ENCODE assay signal across 11 cellular contexts in genomic region chr5:154788212-154788611, GRCh38. TPM values are rescaled to one million over a fixed set of nuclear protein-coding genes. Genes with fewer than 3 reads are reported as not detected.
DNase-seq lines count a peak whose midpoint lies in the region; ATAC-seq, FAIRE-seq and TF ChIP-seq lines count a peak whose summit lies in the region.
"Had no signal": no experiment of that assay in that cellular context is flagged by ENCODE, and none has a peak within 500 bp of the region (broad histone marks: within the 10 kb centered on the region; RNA-seq: fewer than 3 reads in every experiment).

No MANE protein-coding gene starts in this region.

- no peak overlapping the region for H3K27ac ChIP-seq in HepG2 (ENCODE audit: extremely low read length, insufficient read depth, low read length)
- H3K27ac ChIP-seq in right lobe of liver, result no peak overlapping the region
- peak overlapping the region in 1 of 2 donors; percentile 23 for H3K27ac ChIP-seq in tibial artery
- H3K27ac ChIP-seq: colonic mucosa had no signal

- TF ChIP-seq POLR2A in HepG2 (IDR thresholded peaks at IDR 0.05; ENCODE audit: insufficient read depth in 1 of 2, low read depth in 2 of 2, low read length in 2 of 2), result no peak
- no peak for TF ChIP-seq POLR2A in right lobe of liver (IDR thresholded peaks at IDR 0.05)

- H3K36me3 ChIP-seq in HepG2 (replicated peaks in 1 of 2; ENCODE audit: control insufficient read depth in 1 of 2, insufficient read depth in 2 of 2, low read length in 2 of 2) (peaks cover 21 to 38% of the 10 kb centered on the region in 2 experiments), right lobe of liver (peaks cover 0 to 28% (median 7%) of the 10 kb centered on the region in 4 donors), tibial artery (peaks cover 12 to 32% (median 27%) of the 10 kb centered on the region in 3 donors)

- BruUV-seq in HepG2 (replicated peaks; lab: Mats Ljungman, UMichigan), result no TSS peak

- FAIRE-seq in HepG2 (lab: Jason Lieb, UNC), result no peak
- no peak for FAIRE-seq in RCC 7860 (lab: Jason Lieb, UNC)

- no peaks in the 10 kb centered on the region for H3K9me3 Mint-ChIP-seq in activated CD8-positive, alpha-beta T cell treated with anti-CD3 and anti-CD28 coated beads, Interleukin-2, amount 10 ng/mL, durations not matched to agents 7 days and 5 days (ENCODE audit: insufficient read depth)
- H3K9me3 Mint-ChIP-seq in immature natural killer cell, result no peaks in the 10 kb centered on the region

- TF ChIP-seq EP300 in HepG2 (IDR thresholded peaks at IDR 0.05; ENCODE audit: low read depth in 2 of 2, low read length in 2 of 2), result no peak
- TF ChIP-seq EP300 in HepG2 (CRISPR knock-in tag; IDR thresholded peaks at IDR 0.05; ENCODE audit: borderline replicate concordance), result no peak

- H3K79me2 ChIP-seq in HepG2 (ENCODE audit: insufficient read depth, low read length), result peaks cover 68% of the 10 kb centered on the region

- H4K20me1 ChIP-seq in HepG2 (ENCODE audit: insufficient read depth, low read length), result peaks cover 49% of the 10 kb centered on the region

- peaks cover 64% of the 10 kb centered on the region for H3K4me1 Mint-ChIP-seq in activated CD8-positive, alpha-beta T cell treated with anti-CD3 and anti-CD28 coated beads, Interleukin-2, amount 10 ng/mL, durations not matched to agents 7 days and 5 days (ENCODE audit: low read depth)
- peaks cover 54 to 77% of the 10 kb centered on the region in 2 donors for H3K4me1 Mint-ChIP-seq in immature natural killer cell

- no peak overlapping the region for H3K9ac ChIP-seq in HepG2 (ENCODE audit: insufficient read depth, low read depth, low read length)

- 95% methylated on average over 5 of the region's 5 CpGs for WGBS in HepG2 (ENCODE audit: low lambda C conversion rate)
- 69% methylated on average over 4 of the region's 5 CpGs for WGBS in right lobe of liver (ENCODE audit: insufficient coverage, low coverage, low lambda C conversion rate, missing lambda C conversion rate)

- H3K27me3 Mint-ChIP-seq in activated CD8-positive, alpha-beta T cell treated with anti-CD3 and anti-CD28 coated beads, Interleukin-2, amount 10 ng/mL, durations not matched to agents 7 days and 5 days (ENCODE audit: low read depth), result no peaks in the 10 kb centered on the region
- H3K27me3 Mint-ChIP-seq in immature natural killer cell (ENCODE audit: low read depth in 3 of 3), result peaks cover 0 to 1% (median 0%) of the 10 kb centered on the region in 3 donors

- no peak for TF ChIP-seq RAD21 in HepG2 (CRISPR knock-in tag; IDR thresholded peaks at IDR 0.05)

- H3K9me3 ChIP-seq in HepG2 (ENCODE audit: low read length) (no peaks in the 10 kb centered on the region), right lobe of liver (no peaks in the 10 kb centered on the region), tibial artery (no peaks in the 10 kb centered on the region)
- H3K9me3 ChIP-seq: colonic mucosa had no signal

- no peak overlapping the region for H2AFZ ChIP-seq in HepG2 (ENCODE audit: low read length)

- intact Hi-C loops in HepG2 (cut with micrococcal nuclease; ENCODE audit: unreplicated experiment), result no loop called here
- intact Hi-C loops in right lobe of liver (cut with DNase I), result no loop called here
- intact Hi-C loops in tibial artery (cut with DNase I; ENCODE audit: low total_unique reads), result no loop called here

- H3K4me3 ChIP-seq in HepG2 (replicated peaks in 1 of 3; ENCODE audit: insufficient read depth in 1 of 3, low read depth in 2 of 3, low read length in 3 of 3) (no peak overlapping the region), right lobe of liver (no peak overlapping the region), tibial artery (no peak overlapping the region)
- H3K4me3 ChIP-seq: colonic mucosa had no signal

- TF ChIP-seq CTCF in HepG2 (CRISPR knock-in tag; IDR thresholded peaks at IDR 0.05) (no peak), right lobe of liver (IDR thresholded peaks at IDR 0.05) (no peak), tibial artery (IDR thresholded peaks at IDR 0.05) (no peak)

- H3K4me2 ChIP-seq in HepG2 (ENCODE audit: low read depth, low read length), result no peak overlapping the region

- DNase-seq in HepG2 (ENCODE audit: low spot score), result no peak
- DNase-seq in right lobe of liver, result no peak
- DNase-seq in activated CD8-positive, alpha-beta T cell treated with anti-CD3 and anti-CD28 coated beads, Interleukin-2, amount 10 ng/mL, durations not matched to agents 7 days and 5 days, result no peak
- DNase-seq in immature natural killer cell, result no peak
- DNase-seq in RCC 7860 (ENCODE audit: low spot score), result no peak
- no peak for DNase-seq in NCI-H2227 treated with DMSO at 0.1 percent for 48 hours (lab: John Stamatoyannopoulos, UW)
- DNase-seq in tibial artery, result no peak
- DNase-seq: AML-193, colonic mucosa, NCI-H2029 had no signal

- in situ Hi-C loops in HepG2 (cut with HindIII; ENCODE audit: extremely low pct_ligation_motif_present, low pct_unique_long_range_greater_than_20kb), result no loop called here

- POLR2A ChIA-PET in HepG2 (lab: Yijun Ruan, JAX), result no interaction called here
- POLR2A ChIA-PET in activated CD8-positive, alpha-beta T cell treated with anti-CD3 and anti-CD28 coated beads, Interleukin-2, amount 10 ng/mL, durations not matched to agents 7 days and 5 days (lab: Charles Lee), result no interaction called here

- peaks cover 40% of the 10 kb centered on the region for H3K4me1 ChIP-seq in HepG2 (ENCODE audit: insufficient read depth, low read length)
- H3K4me1 ChIP-seq in right lobe of liver, result peaks cover 0 to 8% (median 0%) of the 10 kb centered on the region in 4 donors
- peaks cover 0 to 56% (median 37%) of the 10 kb centered on the region in 4 donors for H3K4me1 ChIP-seq in tibial artery
- H3K4me1 ChIP-seq: colonic mucosa had no signal

- ATAC-seq in HepG2 (no peak), right lobe of liver (no peak), GM19397 (IDR thresholded peaks at IDR 0.05; ENCODE audit: unreplicated experiment) (no peak)
- ATAC-seq in activated CD8-positive, alpha-beta T cell treated with anti-CD3 and anti-CD28 coated beads, Interleukin-2, amount 10 ng/mL, durations not matched to agents 7 days and 5 days, result peak; percentile 41

- H3K27me3 ChIP-seq in HepG2 (ENCODE audit: control insufficient read depth in 1 of 2, insufficient read depth in 2 of 2, low read length in 2 of 2) (no peaks in the 10 kb centered on the region), right lobe of liver (no peaks in the 10 kb centered on the region), tibial artery (no peaks in the 10 kb centered on the region)
- H3K27me3 ChIP-seq: colonic mucosa had no signal

- H3K4me3 Mint-ChIP-seq in activated CD8-positive, alpha-beta T cell treated with anti-CD3 and anti-CD28 coated beads, Interleukin-2, amount 10 ng/mL, durations not matched to agents 7 days and 5 days, result no peak overlapping the region
- H3K4me3 Mint-ChIP-seq in immature natural killer cell, result peak overlapping the region; percentile 0 to 73 (median 64)

- H3K36me3 Mint-ChIP-seq in activated CD8-positive, alpha-beta T cell treated with anti-CD3 and anti-CD28 coated beads, Interleukin-2, amount 10 ng/mL, durations not matched to agents 7 days and 5 days (ENCODE audit: low read depth), result peaks cover 31% of the 10 kb centered on the region
- peaks cover 0 to 6% (median 2%) of the 10 kb centered on the region in 3 donors for H3K36me3 Mint-ChIP-seq in immature natural killer cell

- H3K27ac Mint-ChIP-seq in activated CD8-positive, alpha-beta T cell treated with anti-CD3 and anti-CD28 coated beads, Interleukin-2, amount 10 ng/mL, durations not matched to agents 7 days and 5 days, result peak overlapping the region; percentile 89
- peak overlapping the region; percentile 17 to 90 (median 64) for H3K27ac Mint-ChIP-seq in immature natural killer cell

- CTCF ChIA-PET in HepG2 (lab: Yijun Ruan, JAX; ENCODE audit: low intra/inter-chr PET ratio, low total read pairs), result no interaction called here
- CTCF ChIA-PET in activated CD8-positive, alpha-beta T cell treated with anti-CD3 and anti-CD28 coated beads, Interleukin-2, amount 10 ng/mL, durations not matched to agents 7 days and 5 days (lab: Charles Lee), result no interaction called here

TF ChIP-seq in HepG2, 621 proteins besides CTCF, POLR2A, EP300 and RAD21 (continues in another document):
- TF ChIP-seq FOXP1 (IDR thresholded peaks at IDR 0.05) (no peak), FOXP1 (CRISPR knock-in tag; IDR thresholded peaks at IDR 0.05) (no peak), RBM22 (optimal IDR thresholded peaks at IDR 0.05; ENCODE audit: low read length) (peak; percentile 60), ZBTB20 (CRISPR knock-in tag; IDR thresholded peaks at IDR 0.05; ENCODE audit: borderline replicate concordance, low read depth) (no peak)

RNA-seq across cellular contexts. Expression of gene LARP1, which starts 33.0 kb away (rescaled TPM):
- total RNA-seq in HepG2 (2016; rRNA removed; fragmentation: Illumina TruSeq; extraction: Trizol) (61.4 and 68.5 TPM in 2 replicates), right lobe of liver (10 to 100 TPM; 58.2 to 85.7 (median 73.0) TPM)
- total RNA-seq in HepG2 (2016; cell fraction: cytosol; rRNA removed; fragmentation: Illumina TruSeq; extraction: Trizol; ENCODE audit: low read depth), result 8.7 and 8.9 TPM in 2 replicates
- total RNA-seq in HepG2 (2016; cell fraction: insoluble cytoplasmic fraction; rRNA removed; fragmentation: Illumina TruSeq; extraction: Trizol), result 57.6 and 62.0 TPM in 2 replicates
- total RNA-seq in HepG2 (2016; cell fraction: membrane; rRNA removed; fragmentation: Illumina TruSeq; extraction: Trizol), result 36.8 and 41.2 TPM in 2 replicates
- 72.6 and 80.1 TPM in 2 replicates for total RNA-seq in HepG2 (2016; cell fraction: nucleus; rRNA removed; fragmentation: Illumina TruSeq; extraction: Trizol)
- polyA plus RNA-seq in HepG2 (2011; rRNA removed) (45.2 and 52.0 TPM in 2 replicates), immature natural killer cell (10 to 100 TPM in 1 of 3 donors, 1 to 10 TPM in 2; 3.9 to 18.2 (median 5.0) TPM)
- 29.4 and 31.7 TPM in 2 replicates for polyA plus RNA-seq in HepG2 (2011; cell fraction: cytosol; rRNA removed)
- 74.2 and 76.9 TPM in 2 replicates for polyA plus RNA-seq in HepG2 (2011; cell fraction: nucleus; rRNA removed)
- 59.4 and 62.0 TPM in 2 replicates for polyA plus RNA-seq in HepG2 (2012)
- polyA plus RNA-seq in HepG2 (2016; cell fraction: cytosol; fragmentation: Illumina TruSeq; extraction: Trizol; ENCODE audit: low read depth), result 4.0 and 4.5 TPM in 2 replicates
- polyA plus RNA-seq in HepG2 (2016; cell fraction: insoluble cytoplasmic fraction; fragmentation: Illumina TruSeq; extraction: Trizol; ENCODE audit: low read depth), result 69.6 and 92.6 TPM in 2 replicates
- 15.3 and 19.6 TPM in 2 replicates for polyA plus RNA-seq in HepG2 (2016; cell fraction: membrane; fragmentation: Illumina TruSeq; extraction: Trizol; ENCODE audit: low read depth)
- 143 and 158 TPM in 2 replicates for polyA plus RNA-seq in HepG2 (2016; cell fraction: nucleus; fragmentation: Illumina TruSeq; extraction: Trizol; ENCODE audit: insufficient read depth, low read depth)
- 72.7 and 144 TPM in 2 replicates for polyA minus RNA-seq in HepG2 (2011; rRNA and poly(A)+ RNA removed; ENCODE audit: low replicate concordance)
- 40.8 and 53.5 TPM in 2 replicates for polyA minus RNA-seq in HepG2 (2011; cell fraction: cytosol; rRNA and poly(A)+ RNA removed)
- polyA minus RNA-seq in HepG2 (2011; cell fraction: nucleus; rRNA and poly(A)+ RNA removed), result 66.0 and 100 TPM in 2 replicates
- 100 to 1,000 TPM; 201 to 208 TPM for total RNA-seq in activated CD8-positive, alpha-beta T cell treated with anti-CD3 and anti-CD28 coated beads, Interleukin-2, amount 10 ng/mL, durations not matched to agents 7 days and 5 days
